ENCODE assay signal across 8 cellular contexts in the genomic region with DNA sequence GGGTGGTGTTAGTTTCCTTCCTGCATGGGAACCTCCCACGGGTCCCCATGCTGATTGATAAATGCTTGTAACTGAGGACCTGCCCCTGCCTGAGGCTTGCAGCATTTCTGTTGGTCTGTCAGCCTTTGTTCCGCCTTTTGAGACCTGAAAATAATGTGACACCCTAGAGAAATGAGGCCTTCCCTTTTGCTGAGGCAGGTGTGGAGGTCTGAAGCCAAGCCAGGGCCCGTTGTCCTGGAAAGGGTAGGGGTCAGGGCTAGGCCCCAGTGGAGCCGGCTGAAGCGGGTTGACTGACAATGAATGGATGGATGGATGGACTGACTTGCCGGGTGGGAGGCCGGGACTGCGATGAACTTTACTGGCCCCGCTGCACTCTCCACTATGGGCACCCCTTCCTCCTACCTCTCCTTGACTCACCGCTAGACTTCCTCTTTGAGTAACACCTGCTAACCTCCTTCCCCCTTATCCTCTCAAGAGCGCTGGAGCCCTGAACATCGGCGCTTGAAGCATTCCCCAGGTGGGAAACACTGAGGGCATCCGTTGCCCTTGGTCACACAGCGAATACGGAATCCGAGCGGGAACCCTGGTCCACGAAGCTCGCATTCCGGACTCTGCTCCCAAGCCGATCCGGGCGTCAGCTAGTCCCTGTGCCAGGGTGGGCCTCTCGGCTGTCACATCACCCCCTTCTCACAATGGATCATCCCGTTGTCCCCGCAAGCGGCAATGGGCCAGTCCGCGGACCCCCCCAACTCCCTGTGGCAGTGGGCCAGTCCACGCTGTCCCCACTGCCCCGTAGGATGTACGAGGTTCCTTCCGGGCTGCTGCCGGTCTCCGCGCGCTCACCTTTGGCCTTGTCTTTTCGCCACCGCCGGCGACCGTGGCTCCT. TPM values are rescaled to one million over a fixed set of nuclear protein-coding genes. Genes with fewer than 3 reads are reported as not detected.
DNase-seq lines count a peak whose midpoint lies in the region; ATAC-seq and TF ChIP-seq lines count a peak whose summit lies in the region.

No MANE protein-coding gene starts in this region.

- H3K56ac ChIP-seq in IMR-90 (ENCODE audit: extremely low read depth, insufficient read depth, low read length): no peak overlapping the region

- peak overlapping the region; percentile 57 to 84; a peak in 3 of 4 replicates for H4K8ac ChIP-seq in IMR-90 (ENCODE audit: low read depth in 2 of 2, low read length in 2 of 2)

- TF ChIP-seq POLR2A in IMR-90 (IDR thresholded peaks at IDR 0.05; ENCODE audit: low read depth, low read length): no peak

- H3K36me3 ChIP-seq in IMR-90 (ENCODE audit: control insufficient read depth, insufficient read depth, low read length) (no peaks in the 10 kb centered on the region), lung (ENCODE audit: control insufficient read depth in 2 of 2, insufficient read depth in 2 of 2, low read length in 2 of 2) (no peaks in the 10 kb centered on the region)

- H4K91ac ChIP-seq in IMR-90 (ENCODE audit: insufficient read depth, low read depth, low read length): peak overlapping the region; percentile 36; the same call in 1 of the 2 replicates

- TF ChIP-seq CTCF in IMR-90 (conservative IDR thresholded peaks at IDR 0.05; ENCODE audit: low read depth, low read length) (no peak), lung (IDR thresholded peaks at IDR 0.05; ENCODE audit: control extremely low read depth, extremely low read depth) (no peak)

- no peak overlapping the region for H3K18ac ChIP-seq in IMR-90 (ENCODE audit: low read depth, low read length)

- peak overlapping the region; percentile 55 for H2AK9ac ChIP-seq in IMR-90 (replicated peaks; ENCODE audit: low read depth, low read length, poor library complexity)

- peak overlapping the region; percentile 36 for H2AK5ac ChIP-seq in IMR-90 (ENCODE audit: low read depth, low read length)

- ATAC-seq in GM21447 (IDR thresholded peaks at IDR 0.05; ENCODE audit: unreplicated experiment) (peak; percentile 34), IMR-90 (ENCODE audit: low read depth) (peak; percentile 29), lung (ENCODE audit: insufficient read depth, low FRiP score) (peak; percentile 12)
- ATAC-seq in activated CD4-positive, CD25-positive, alpha-beta regulatory T cell treated with anti-CD3 and anti-CD28 coated beads, Interleukin-2, amount 50 U/mL, for 24 hours: peak; percentile 58 to 64

- H3K27ac ChIP-seq in IMR-90 (ENCODE audit: insufficient read depth, low read length) (peak overlapping the region; percentile 11; the same call in 1 of the 2 replicates), lung (ENCODE audit: low read depth in 1 of 2, low read length in 1 of 2) (peak overlapping the region; percentile 73 to 87)

- no peak overlapping the region for H2BK5ac ChIP-seq in IMR-90 (ENCODE audit: low read depth, low read length, poor library complexity, severe bottlenecking)

- H3K9me3 ChIP-seq in IMR-90 (ENCODE audit: control insufficient read depth, insufficient read depth, low read length) (no peaks in the 10 kb centered on the region), lung (ENCODE audit: control insufficient read depth in 2 of 2, insufficient read depth in 1 of 2, low read length in 1 of 2) (no peaks in the 10 kb centered on the region)

- H3K9me1 ChIP-seq in IMR-90 (ENCODE audit: insufficient read depth, low read length): peaks cover 11% of the 10 kb centered on the region

- H2BK15ac ChIP-seq in IMR-90 (ENCODE audit: low read depth, low read length): no peak overlapping the region

- intact Hi-C loops in IMR-90 (cut with micrococcal nuclease): no loop called here

- peak; percentile 53 for DNase-seq in CMK (ENCODE audit: low read depth)
- DNase-seq in IMR-90: no peak
- peak; percentile 50 for DNase-seq in dermis blood vessel endothelial cell
- DNase-seq in lung (ENCODE audit: low spot score): no peak
- DNase-seq in stimulated activated CD8-positive, alpha-beta memory T cell treated with anti-CD3 and anti-CD28 coated beads, Interleukin-15, amount 100 ng/mL, for 48 hours (ENCODE audit: low read depth in 2 of 2): peak; percentile 23 to 28
- DNase-seq in DMS153 (lab: John Stamatoyannopoulos, UW): no peak

- H3K9ac ChIP-seq in IMR-90 (ENCODE audit: low read depth, low read length): peak overlapping the region; percentile 34

- peaks cover 4 to 19% of the 10 kb centered on the region in 2 experiments; a peak in 2 of 4 replicates for H3K79me1 ChIP-seq in IMR-90 (ENCODE audit: low read depth in 1 of 2, low read length in 2 of 2)

- H3K23ac ChIP-seq in IMR-90 (ENCODE audit: low read depth, low read length): peak overlapping the region; percentile 26

- WGBS in IMR-90 (ENCODE audit: extremely low coverage in 2 of 2, insufficient read length in 1 of 2), 2 experiments: 3% methylated on average over 28 of the region's 43 CpGs; no CpG with 5 or more reads in 1 of the 2 experiments
- WGBS in lung, 2 donors: 5 to 7% methylated on average over 43 of the region's 43 CpGs

- BruUV-seq in IMR-90 (replicated peaks; lab: Mats Ljungman, UMichigan): no TSS peak

- peaks cover 9% of the 10 kb centered on the region for H3K4me1 ChIP-seq in IMR-90 (ENCODE audit: control insufficient read depth, insufficient read depth, low read length)
- peaks cover 0 to 27% of the 10 kb centered on the region in 2 donors for H3K4me1 ChIP-seq in lung (ENCODE audit: control insufficient read depth in 2 of 2, insufficient read depth in 2 of 2, low read length in 2 of 2)

- H2BK20ac ChIP-seq in IMR-90 (ENCODE audit: low read depth, low read length): no peak overlapping the region

- H2AFZ ChIP-seq in IMR-90 (replicated peaks; ENCODE audit: low read length, poor library complexity): peak overlapping the region; percentile 96

- H3K4ac ChIP-seq in IMR-90 (ENCODE audit: low read depth, low read length): peak overlapping the region; percentile 11; the same call in 1 of the 2 replicates

- H2BK120ac ChIP-seq in IMR-90 (ENCODE audit: low read depth, low read length): no peak overlapping the region

- peak overlapping the region; percentile 64 for H3K4me3 ChIP-seq in IMR-90 (ENCODE audit: insufficient read depth, low read depth, low read length)
- H3K4me3 ChIP-seq in lung: peak overlapping the region; percentile 57

- H3K27me3 ChIP-seq in IMR-90 (ENCODE audit: control insufficient read depth, insufficient read depth, low read length): no peaks in the 10 kb centered on the region
- H3K27me3 ChIP-seq in lung (ENCODE audit: control insufficient read depth, insufficient read depth): no peaks in the 10 kb centered on the region

- in situ Hi-C loops in IMR-90 (cut with MboI; ENCODE audit: low sequenced_read_pairs): no loop called here

- H4K20me1 ChIP-seq in IMR-90 (ENCODE audit: insufficient read depth, low read length): peaks cover 11% of the 10 kb centered on the region; the same call in 1 of the 2 replicates

- no peak overlapping the region; the same call in 1 of the 2 replicates for H4K5ac ChIP-seq in IMR-90 (ENCODE audit: low read depth, low read length)

- H3K4me2 ChIP-seq in IMR-90 (ENCODE audit: low read depth, low read length): peak overlapping the region; percentile 84

- dilution Hi-C loops in IMR-90 (cut with HindIII; ENCODE audit: low sequenced_read_pairs, unreplicated experiment): no loop called here

- TF ChIP-seq RAD21 in IMR-90 (IDR thresholded peaks at IDR 0.05; ENCODE audit: low read length): no peak

- CTCF ChIA-PET in IMR-90 (lab: Yijun Ruan, JAX): interaction anchor here (1.1 to 2.0 kb wide), 2 partner anchors 16 to 18 kb away, joined by 5 to 9 read pairs; no protein-coding TSS in a partner anchor

- H3K14ac ChIP-seq in IMR-90 (replicated peaks; ENCODE audit: low read depth, low read length): peak overlapping the region; percentile 66

- POLR2A ChIA-PET in IMR-90 (lab: Charles Lee; ENCODE audit: unreplicated experiment): no interaction called here

TF ChIP-seq in IMR-90, 13 proteins besides CTCF, POLR2A, EP300 and RAD21:
- TF ChIP-seq MAFK (IDR thresholded peaks at IDR 0.05; ENCODE audit: low read depth, low read length) (no peak), BHLHE40 (IDR thresholded peaks at IDR 0.05; ENCODE audit: low read depth, low read length) (peak; percentile 81)

RNA-seq across cellular contexts. Expression of a gene that starts 4.4 kb away (rescaled TPM):
- total RNA-seq in IMR-90 (2012; rRNA removed) (0.83 and 1.1 TPM in 2 replicates), dermis blood vessel endothelial cell (10.8 and 12.1 TPM in 2 replicates), lung (1 to 10 TPM; 4.5 TPM)
- polyA plus RNA-seq in IMR-90 (2012; rRNA removed) (5.4 and 5.9 TPM in 2 replicates), lung (1 to 10 TPM; 3.6 to 7.7 TPM)
- polyA plus RNA-seq in IMR-90 (2012; cell fraction: cytosol; rRNA removed): 3.2 and 4.7 TPM in 2 replicates
- polyA plus RNA-seq in IMR-90 (2012; cell fraction: nucleus; rRNA removed; ENCODE audit: low replicate concordance): 2.2 and 7.5 TPM in 2 replicates

RNA-seq across cellular contexts. Expression of a gene that starts 19.9 kb away (rescaled TPM):
- not detected in 2 replicates for total RNA-seq in IMR-90 (2012; rRNA removed)
- not detected in 2 replicates for polyA plus RNA-seq in IMR-90 (2012; rRNA removed)
- not detected in 2 replicates for polyA plus RNA-seq in IMR-90 (2012; cell fraction: cytosol; rRNA removed)
- polyA plus RNA-seq in IMR-90 (2012; cell fraction: nucleus; rRNA removed; ENCODE audit: low replicate concordance): not detected in 2 replicates
- total RNA-seq in dermis blood vessel endothelial cell: not detected in 2 replicates
- 100 to 1,000 TPM in 1 of 2 donors, 10 to 100 TPM in 1; 98.9 to 154 TPM for total RNA-seq in lung
- polyA plus RNA-seq in lung: 100 to 1,000 TPM; 289 to 688 TPM

RNA-seq across cellular contexts. Expression of a gene that starts 32.7 kb away (rescaled TPM):
- total RNA-seq in IMR-90 (2012; rRNA removed): not detected in 2 replicates
- 1.0 and 1.2 TPM in 2 replicates for polyA plus RNA-seq in IMR-90 (2012; rRNA removed)
- not detected in 2 replicates for polyA plus RNA-seq in IMR-90 (2012; cell fraction: cytosol; rRNA removed)
- polyA plus RNA-seq in IMR-90 (2012; cell fraction: nucleus; rRNA removed; ENCODE audit: low replicate concordance): 0.23 TPM in 1 of 2 replicates, not detected in the other
- not detected in 2 replicates for total RNA-seq in dermis blood vessel endothelial cell
- 1 to 10 TPM in 1 of 2 donors, not detected in 1; 1.0 TPM for total RNA-seq in lung
- 1 to 10 TPM; 2.2 to 4.1 TPM for polyA plus RNA-seq in lung

Comparison
In these comparisons a context has a peak if more than half of its experiments do, and no peak if none do; other contexts are left out.
1. DNase-seq: peak in CMK (single experiment), dermis blood vessel endothelial cell (single experiment) and stimulated activated CD8-positive, alpha-beta memory T cell treated with anti-CD3 and anti-CD28 coated beads, Interleukin-15, amount 100 ng/mL, for 48 hours (2 of 2); none in IMR-90 (single experiment), lung (single experiment) and DMS153 (single experiment).
2. RNA of a gene that starts 19.9 kb away (total RNA-seq): 98.9 to 154 TPM in lung; not detected in IMR-90 and not detected in dermis blood vessel endothelial cell; every median in the first group is over 10 times any median in the second.
3. Peak in every context shown above with its lines, with median percentiles within 50 percentile points of each other: ATAC-seq.